11 cellular contexts compared by ENCODE assay signal in the genomic region with DNA sequence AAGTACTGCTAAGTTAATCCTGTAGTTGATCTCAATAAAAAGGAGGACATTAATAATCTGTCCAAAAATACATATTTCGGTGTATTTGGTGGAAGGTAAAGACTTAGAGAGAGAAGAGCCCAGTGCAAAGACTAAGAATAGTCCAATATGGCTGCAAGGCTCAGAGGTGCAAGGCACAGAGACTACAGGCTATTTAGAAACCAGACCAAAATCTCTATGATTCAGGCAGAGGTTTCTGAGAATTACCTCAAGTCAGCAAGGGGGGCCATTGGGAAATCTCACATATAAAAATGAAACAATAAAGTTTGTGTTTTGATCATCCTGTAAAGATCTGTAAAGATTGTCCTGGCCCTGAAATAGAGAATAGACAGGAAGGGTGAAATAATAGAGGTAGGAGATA.
"Had no signal": no experiment of that assay in that cellular context is flagged by ENCODE, and none has a peak within 500 bp of the region (broad histone marks: within the 10 kb centered on the region; RNA-seq: fewer than 3 reads in every experiment).

No MANE protein-coding gene starts in this region.

- H3K27ac Mint-ChIP-seq: immature natural killer cell, mesothelial cell of epicardium had no signal

- H3K27me3 ChIP-seq: ascending aorta, esophagus squamous epithelium, neutrophil, tibial nerve had no signal

- H3K4me3 Mint-ChIP-seq: immature natural killer cell, mesothelial cell of epicardium had no signal

- H3K27ac ChIP-seq: ascending aorta, esophagus squamous epithelium, lower lobe of right lung, neutrophil, tibial nerve had no signal

- H3K9me3 Mint-ChIP-seq: mesothelial cell of epicardium had no signal

- H3K4me1 ChIP-seq: lower lobe of right lung had no signal

- H3K36me3 Mint-ChIP-seq: mesothelial cell of epicardium had no signal

- H3K9me3 ChIP-seq: ascending aorta, esophagus squamous epithelium, lower lobe of right lung, neutrophil, tibial nerve had no signal

- DNase-seq: activated CD4-positive, CD25-positive, alpha-beta regulatory T cell treated with anti-CD3 and anti-CD28 coated beads, Interleukin-2, amount 50 U/mL, for 72 hours; esophagus squamous epithelium; foreskin fibroblast; immature natural killer cell; lower lobe of right lung; retina; SHP77 treated with DMSO at 0.1 percent for 48 hours had no signal

- ATAC-seq: lower lobe of right lung had no signal

- H3K4me1 Mint-ChIP-seq: immature natural killer cell, mesothelial cell of epicardium had no signal

- H3K36me3 ChIP-seq: ascending aorta, neutrophil had no signal

- H3K4me3 ChIP-seq: ascending aorta, esophagus squamous epithelium, lower lobe of right lung, tibial nerve had no signal
